In the genomic region with DNA sequence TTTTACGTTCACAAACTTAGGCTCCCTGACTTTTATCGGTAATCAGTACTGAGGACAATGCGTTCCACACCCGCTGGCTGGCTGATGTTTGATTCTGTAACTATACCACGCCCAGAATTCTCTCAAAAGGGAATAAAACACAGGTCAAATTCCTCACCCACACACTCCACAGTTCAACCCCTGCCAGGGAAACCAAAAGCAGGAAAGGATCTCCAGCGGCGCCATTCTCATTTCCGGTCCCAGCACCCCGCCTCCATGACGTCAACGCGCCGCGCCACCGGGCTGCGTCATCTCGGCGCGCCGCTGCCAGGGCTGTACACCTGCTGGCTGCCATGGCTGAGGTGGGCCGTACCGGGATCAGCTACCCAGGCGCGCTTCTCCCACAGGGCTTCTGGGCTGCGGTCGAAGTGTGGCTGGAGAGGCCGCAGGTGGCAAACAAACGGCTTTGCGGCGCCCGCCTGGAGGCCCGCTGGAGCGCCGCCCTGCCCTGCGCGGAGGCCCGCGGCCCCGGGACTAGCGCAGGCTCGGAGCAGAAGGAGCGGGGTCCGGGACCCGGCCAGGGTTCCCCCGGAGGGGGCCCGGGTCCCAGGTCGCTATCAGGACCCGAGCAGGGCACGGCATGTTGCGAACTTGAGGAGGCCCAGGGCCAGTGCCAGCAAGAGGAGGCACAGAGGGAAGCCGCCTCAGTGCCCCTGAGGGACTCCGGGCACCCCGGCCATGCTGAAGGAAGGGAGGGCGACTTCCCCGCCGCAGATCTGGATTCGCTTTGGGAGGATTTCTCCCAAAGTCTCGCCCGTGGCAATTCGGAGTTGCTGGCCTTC, we compare ENCODE assay signal across 8 cellular contexts. TPM values are rescaled to one million over a fixed set of nuclear protein-coding genes. Genes with fewer than 3 reads are reported as not detected.
DNase-seq lines count a peak whose midpoint lies in the region; ATAC-seq, FAIRE-seq and TF ChIP-seq lines count a peak whose summit lies in the region.

ACOX3 (minus strand) TSS at position 233 of the 821 bp plus-strand sequence. CDS start 24,202 bp downstream, outside the sequence.
A gene with protein sequence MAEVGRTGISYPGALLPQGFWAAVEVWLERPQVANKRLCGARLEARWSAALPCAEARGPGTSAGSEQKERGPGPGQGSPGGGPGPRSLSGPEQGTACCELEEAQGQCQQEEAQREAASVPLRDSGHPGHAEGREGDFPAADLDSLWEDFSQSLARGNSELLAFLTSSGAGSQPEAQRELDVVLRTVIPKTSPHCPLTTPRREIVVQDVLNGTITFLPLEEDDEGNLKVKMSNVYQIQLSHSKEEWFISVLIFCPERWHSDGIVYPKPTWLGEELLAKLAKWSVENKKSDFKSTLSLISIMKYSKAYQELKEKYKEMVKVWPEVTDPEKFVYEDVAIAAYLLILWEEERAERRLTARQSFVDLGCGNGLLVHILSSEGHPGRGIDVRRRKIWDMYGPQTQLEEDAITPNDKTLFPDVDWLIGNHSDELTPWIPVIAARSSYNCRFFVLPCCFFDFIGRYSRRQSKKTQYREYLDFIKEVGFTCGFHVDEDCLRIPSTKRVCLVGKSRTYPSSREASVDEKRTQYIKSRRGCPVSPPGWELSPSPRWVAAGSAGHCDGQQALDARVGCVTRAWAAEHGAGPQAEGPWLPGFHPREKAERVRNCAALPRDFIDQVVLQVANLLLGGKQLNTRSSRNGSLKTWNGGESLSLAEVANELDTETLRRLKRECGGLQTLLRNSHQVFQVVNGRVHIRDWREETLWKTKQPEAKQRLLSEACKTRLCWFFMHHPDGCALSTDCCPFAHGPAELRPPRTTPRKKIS (plus strand): TSS at position 287 of the 821 bp plus-strand sequence. CDS start 46 bp downstream, at position 333.

- H3K36me3 ChIP-seq in keratinocyte (ENCODE audit: control insufficient read depth in 2 of 2, extremely low read depth in 1 of 2, insufficient read depth in 2 of 2, low read length in 2 of 2) = peaks cover 0 to 3% of the 10 kb centered on the region in 2 experiments

- peaks cover 5% of the 10 kb centered on the region for H3K9me1 ChIP-seq in keratinocyte (ENCODE audit: control insufficient read depth, extremely low read depth, insufficient read depth, low read length)

- peak; percentile 87 for ATAC-seq in GM19023 (IDR thresholded peaks at IDR 0.05; ENCODE audit: unreplicated experiment)
- ATAC-seq in HG03342 (IDR thresholded peaks at IDR 0.05; ENCODE audit: unreplicated experiment) = peak; percentile 83

- peak within 1 kb of the TSS; percentile 98 for H3K4me2 ChIP-seq in keratinocyte (ENCODE audit: control insufficient read depth, extremely low read depth, insufficient read depth, low read depth, low read length)

- H3K27me3 ChIP-seq in keratinocyte (ENCODE audit: control insufficient read depth, extremely low read depth, insufficient read depth, low read length) = no peaks in the 10 kb centered on the region

- no peak for TF ChIP-seq CTCF in keratinocyte (optimal IDR thresholded peaks at IDR 0.05 in 1 of 3, IDR thresholded peaks at IDR 0.05 in 1 of 3, conservative IDR thresholded peaks at IDR 0.05 in 1 of 3; ENCODE audit: extremely low read depth in 1 of 3, insufficient read depth in 2 of 3, low read length in 3 of 3)

- peaks cover 41% of the 10 kb centered on the region for H3K4me1 ChIP-seq in keratinocyte (ENCODE audit: control insufficient read depth, extremely low read depth, insufficient read depth, low read length)

- dilution Hi-C loops in keratinocyte (cut with MboI; ENCODE audit: extremely low pct_ligation_motif_present, low sequenced_read_pairs) = no loop called here

- peaks cover 73% of the 10 kb centered on the region for H3K79me2 ChIP-seq in keratinocyte (ENCODE audit: control insufficient read depth, insufficient read depth, low read length)

- H3K4me3 ChIP-seq in keratinocyte (ENCODE audit: control insufficient read depth in 2 of 3, extremely low read depth in 1 of 3, insufficient read depth in 2 of 3, low read depth in 1 of 3, low read length in 3 of 3) = peak within 1 kb of the TSS; percentile 70 to 86 (median 82)

- H3K9me3 ChIP-seq in keratinocyte (ENCODE audit: control insufficient read depth, low read depth, low read length) = no peaks in the 10 kb centered on the region

- DNase-seq in AG20443 (ENCODE audit: low spot score) = peak; percentile 96
- peak; percentile 67 for DNase-seq in NCI-H460 (ENCODE audit: extremely low read depth, low read depth)
- peak; percentile 94 for DNase-seq in activated CD4-positive, alpha-beta T cell treated with anti-CD3 and anti-CD28 coated beads for 1 hour
- peak; percentile 51 to 75 for DNase-seq in cerebellar nuclear complex (lab: John Stamatoyannopoulos, UW)
- peak; percentile 40 for DNase-seq in keratinocyte (ENCODE audit: low read depth, low spot score)
- peak; percentile 91 to 98 (median 91) for DNase-seq in stimulated activated CD4-positive, alpha-beta T cell treated with anti-CD3 and anti-CD28 coated beads, Interleukin-12 subunit alpha, Interleukin-12 subunit beta, amount 100 ng/mL, for 48 hours (ENCODE audit: low read depth in 2 of 3, low spot score in 1 of 3)

- H3K27ac ChIP-seq in keratinocyte (ENCODE audit: control insufficient read depth, insufficient read depth, low read length) = peak within 1 kb of the TSS; percentile 89

- H4K20me1 ChIP-seq in keratinocyte (ENCODE audit: control insufficient read depth, extremely low read depth, insufficient read depth, low read length) = no peaks in the 10 kb centered on the region

- FAIRE-seq in keratinocyte (lab: Jason Lieb, UNC) = no peak

- H2AFZ ChIP-seq in keratinocyte (ENCODE audit: control insufficient read depth, low read length) = peak within 1 kb of the TSS; percentile 67

- peak within 1 kb of the TSS; percentile 79 for H3K9ac ChIP-seq in keratinocyte (ENCODE audit: control insufficient read depth, extremely low read depth, insufficient read depth, low read length)

RNA-seq across cellular contexts. Expression of gene ACOX3, which starts in this region (rescaled TPM):
- 5.0 and 5.9 TPM in 2 replicates for total RNA-seq in NCI-H460 (2014; rRNA removed; shearing (Covaris generic))
- polyA plus RNA-seq in NCI-H460 (2014; cell fraction: nucleus; rRNA removed) = 9.6 and 11.2 TPM in 2 replicates
- polyA plus RNA-seq in keratinocyte = 6.0 to 7.2 TPM (median 6.7 TPM) in 3 replicates
- polyA plus RNA-seq in keratinocyte (2011; ENCODE audit: low read depth) = 10.9 TPM
- polyA plus RNA-seq in keratinocyte (2011; cell fraction: cytosol; rRNA removed) = 6.4 and 8.2 TPM in 2 replicates
- 15.6 and 16.6 TPM in 2 replicates for polyA plus RNA-seq in keratinocyte (2011; cell fraction: nucleus; rRNA removed)
- polyA plus RNA-seq in keratinocyte (2012; ENCODE audit: low replicate concordance) = 15.3 and 16.5 TPM in 2 replicates
- polyA minus RNA-seq in keratinocyte = 6.5 to 8.2 TPM (median 7.6 TPM) in 3 replicates
- polyA minus RNA-seq in keratinocyte (2011; cell fraction: cytosol; rRNA and poly(A)+ RNA removed) = 6.5 TPM
- 7.0 and 12.1 TPM in 2 replicates for polyA minus RNA-seq in keratinocyte (2011; cell fraction: nucleus; rRNA and poly(A)+ RNA removed)

RNA-seq across cellular contexts. Expression of the second gene that starts in this region (rescaled TPM):
- 4.0 and 5.7 TPM in 2 replicates for total RNA-seq in NCI-H460 (2014; rRNA removed; shearing (Covaris generic))
- 21.2 and 22.2 TPM in 2 replicates for polyA plus RNA-seq in NCI-H460 (2014; cell fraction: nucleus; rRNA removed)
- 6.0 to 9.2 TPM (median 8.8 TPM) in 3 replicates for polyA plus RNA-seq in keratinocyte
- 6.5 TPM for polyA plus RNA-seq in keratinocyte (2011; ENCODE audit: low read depth)
- polyA plus RNA-seq in keratinocyte (2011; cell fraction: cytosol; rRNA removed) = 5.6 and 5.8 TPM in 2 replicates
- 18.2 and 19.4 TPM in 2 replicates for polyA plus RNA-seq in keratinocyte (2011; cell fraction: nucleus; rRNA removed)
- polyA plus RNA-seq in keratinocyte (2012; ENCODE audit: low replicate concordance) = 7.2 and 8.8 TPM in 2 replicates
- 8.8 to 10.2 TPM (median 10.1 TPM) in 3 replicates for polyA minus RNA-seq in keratinocyte
- 10.2 TPM for polyA minus RNA-seq in keratinocyte (2011; cell fraction: cytosol; rRNA and poly(A)+ RNA removed)
- 19.8 and 23.1 TPM in 2 replicates for polyA minus RNA-seq in keratinocyte (2011; cell fraction: nucleus; rRNA and poly(A)+ RNA removed)

Comparison
In these comparisons a context has a peak if more than half of its experiments do, and no peak if none do; other contexts are left out.
1. Peak in every context shown above with its lines: DNase-seq, ATAC-seq, H3K4me3 ChIP-seq and H3K27ac ChIP-seq.
2. DNase-seq: peak in every context shown above with its lines; median percentile 96 in AG20443; 94 in activated CD4-positive, alpha-beta T cell treated with anti-CD3 and anti-CD28 coated beads for 1 hour; 91 in stimulated activated CD4-positive, alpha-beta T cell treated with anti-CD3 and anti-CD28 coated beads, Interleukin-12 subunit alpha, Interleukin-12 subunit beta, amount 100 ng/mL, for 48 hours; 67 in NCI-H460; 63 in cerebellar nuclear complex; 40 in keratinocyte.